ENCODE assay signal across 1 cellular context in genomic region chr3:49786357-49787181, GRCh38.
TF ChIP-seq lines count a peak whose summit lies in the region.

TSS of gene IP6K1 (minus strand) at chr3:49786542. CDS start at chr3:49748040, 38,502 bp downstream.

TF ChIP-seq in GM12878, 131 proteins besides CTCF, POLR2A, EP300 and RAD21 (continued from another document and continues in another):
- TF ChIP-seq, protein P1, sequence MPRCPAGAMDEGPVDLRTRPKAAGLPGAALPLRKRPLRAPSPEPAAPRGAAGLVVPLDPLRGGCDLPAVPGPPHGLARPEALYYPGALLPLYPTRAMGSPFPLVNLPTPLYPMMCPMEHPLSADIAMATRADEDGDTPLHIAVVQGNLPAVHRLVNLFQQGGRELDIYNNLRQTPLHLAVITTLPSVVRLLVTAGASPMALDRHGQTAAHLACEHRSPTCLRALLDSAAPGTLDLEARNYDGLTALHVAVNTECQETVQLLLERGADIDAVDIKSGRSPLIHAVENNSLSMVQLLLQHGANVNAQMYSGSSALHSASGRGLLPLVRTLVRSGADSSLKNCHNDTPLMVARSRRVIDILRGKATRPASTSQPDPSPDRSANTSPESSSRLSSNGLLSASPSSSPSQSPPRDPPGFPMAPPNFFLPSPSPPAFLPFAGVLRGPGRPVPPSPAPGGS (IDR thresholded peaks at IDR 0.05; ENCODE audit: borderline replicate concordance, insufficient read depth, low read depth, low read length, poor library complexity, severe bottlenecking), result no peak
- no peak for TF ChIP-seq IRF4 (IDR thresholded peaks at IDR 0.05; ENCODE audit: low read depth, low read length)
- TF ChIP-seq LARP7 (IDR thresholded peaks at IDR 0.05), result peak; percentile 38
- TF ChIP-seq ZBTB11 (CRISPR knock-in tag; IDR thresholded peaks at IDR 0.05), result no peak
- peak; percentile 64 for TF ChIP-seq MEF2B (IDR thresholded peaks at IDR 0.05; ENCODE audit: partially characterized antibody, poor library complexity, severe bottlenecking)
- TF ChIP-seq FOS (IDR thresholded peaks at IDR 0.05; ENCODE audit: borderline replicate concordance, extremely low read depth, insufficient read length), result peak; percentile 77
- TF ChIP-seq, protein P2, sequence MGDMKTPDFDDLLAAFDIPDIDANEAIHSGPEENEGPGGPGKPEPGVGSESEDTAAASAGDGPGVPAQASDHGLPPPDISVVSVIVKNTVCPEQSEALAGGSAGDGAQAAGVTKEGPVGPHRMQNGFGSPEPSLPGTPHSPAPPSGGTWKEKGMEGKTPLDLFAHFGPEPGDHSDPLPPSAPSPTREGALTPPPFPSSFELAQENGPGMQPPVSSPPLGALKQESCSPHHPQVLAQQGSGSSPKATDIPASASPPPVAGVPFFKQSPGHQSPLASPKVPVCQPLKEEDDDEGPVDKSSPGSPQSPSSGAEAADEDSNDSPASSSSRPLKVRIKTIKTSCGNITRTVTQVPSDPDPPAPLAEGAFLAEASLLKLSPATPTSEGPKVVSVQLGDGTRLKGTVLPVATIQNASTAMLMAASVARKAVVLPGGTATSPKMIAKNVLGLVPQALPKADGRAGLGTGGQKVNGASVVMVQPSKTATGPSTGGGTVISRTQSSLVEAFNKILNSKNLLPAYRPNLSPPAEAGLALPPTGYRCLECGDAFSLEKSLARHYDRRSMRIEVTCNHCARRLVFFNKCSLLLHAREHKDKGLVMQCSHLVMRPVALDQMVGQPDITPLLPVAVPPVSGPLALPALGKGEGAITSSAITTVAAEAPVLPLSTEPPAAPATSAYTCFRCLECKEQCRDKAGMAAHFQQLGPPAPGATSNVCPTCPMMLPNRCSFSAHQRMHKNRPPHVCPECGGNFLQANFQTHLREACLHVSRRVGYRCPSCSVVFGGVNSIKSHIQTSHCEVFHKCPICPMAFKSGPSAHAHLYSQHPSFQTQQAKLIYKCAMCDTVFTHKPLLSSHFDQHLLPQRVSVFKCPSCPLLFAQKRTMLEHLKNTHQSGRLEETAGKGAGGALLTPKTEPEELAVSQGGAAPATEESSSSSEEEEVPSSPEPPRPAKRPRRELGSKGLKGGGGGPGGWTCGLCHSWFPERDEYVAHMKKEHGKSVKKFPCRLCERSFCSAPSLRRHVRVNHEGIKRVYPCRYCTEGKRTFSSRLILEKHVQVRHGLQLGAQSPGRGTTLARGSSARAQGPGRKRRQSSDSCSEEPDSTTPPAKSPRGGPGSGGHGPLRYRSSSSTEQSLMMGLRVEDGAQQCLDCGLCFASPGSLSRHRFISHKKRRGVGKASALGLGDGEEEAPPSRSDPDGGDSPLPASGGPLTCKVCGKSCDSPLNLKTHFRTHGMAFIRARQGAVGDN (IDR thresholded peaks at IDR 0.05), result peak; percentile 98
- TF ChIP-seq ATF7 (IDR thresholded peaks at IDR 0.05; ENCODE audit: low read depth), result peak; percentile 86
- no peak for TF ChIP-seq BCL11A (IDR thresholded peaks at IDR 0.05; ENCODE audit: low read depth, low read length)
- TF ChIP-seq, protein P3, sequence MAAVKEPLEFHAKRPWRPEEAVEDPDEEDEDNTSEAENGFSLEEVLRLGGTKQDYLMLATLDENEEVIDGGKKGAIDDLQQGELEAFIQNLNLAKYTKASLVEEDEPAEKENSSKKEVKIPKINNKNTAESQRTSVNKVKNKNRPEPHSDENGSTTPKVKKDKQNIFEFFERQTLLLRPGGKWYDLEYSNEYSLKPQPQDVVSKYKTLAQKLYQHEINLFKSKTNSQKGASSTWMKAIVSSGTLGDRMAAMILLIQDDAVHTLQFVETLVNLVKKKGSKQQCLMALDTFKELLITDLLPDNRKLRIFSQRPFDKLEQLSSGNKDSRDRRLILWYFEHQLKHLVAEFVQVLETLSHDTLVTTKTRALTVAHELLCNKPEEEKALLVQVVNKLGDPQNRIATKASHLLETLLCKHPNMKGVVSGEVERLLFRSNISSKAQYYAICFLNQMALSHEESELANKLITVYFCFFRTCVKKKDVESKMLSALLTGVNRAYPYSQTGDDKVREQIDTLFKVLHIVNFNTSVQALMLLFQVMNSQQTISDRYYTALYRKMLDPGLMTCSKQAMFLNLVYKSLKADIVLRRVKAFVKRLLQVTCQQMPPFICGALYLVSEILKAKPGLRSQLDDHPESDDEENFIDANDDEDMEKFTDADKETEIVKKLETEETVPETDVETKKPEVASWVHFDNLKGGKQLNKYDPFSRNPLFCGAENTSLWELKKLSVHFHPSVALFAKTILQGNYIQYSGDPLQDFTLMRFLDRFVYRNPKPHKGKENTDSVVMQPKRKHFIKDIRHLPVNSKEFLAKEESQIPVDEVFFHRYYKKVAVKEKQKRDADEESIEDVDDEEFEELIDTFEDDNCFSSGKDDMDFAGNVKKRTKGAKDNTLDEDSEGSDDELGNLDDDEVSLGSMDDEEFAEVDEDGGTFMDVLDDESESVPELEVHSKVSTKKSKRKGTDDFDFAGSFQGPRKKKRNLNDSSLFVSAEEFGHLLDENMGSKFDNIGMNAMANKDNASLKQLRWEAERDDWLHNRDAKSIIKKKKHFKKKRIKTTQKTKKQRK (IDR thresholded peaks at IDR 0.05; ENCODE audit: low read depth, low read length), result peak; percentile 87
- peak; percentile 6 for TF ChIP-seq SIX5 (IDR thresholded peaks at IDR 0.05; ENCODE audit: low read depth, low read length, severe bottlenecking)
- peak; percentile 67 for TF ChIP-seq NFYA (IDR thresholded peaks at IDR 0.05; ENCODE audit: borderline replicate concordance, low read depth, low read length)
- TF ChIP-seq SMAD5 (IDR thresholded peaks at IDR 0.05; ENCODE audit: low read depth), result peak; percentile 73; the same call in 1 of the 2 replicates
- TF ChIP-seq HDAC6 (IDR thresholded peaks at IDR 0.05; ENCODE audit: unreplicated experiment), result no peak
- no peak for TF ChIP-seq SRF (IDR thresholded peaks at IDR 0.05; ENCODE audit: low read depth in 2 of 2, low read length in 2 of 2)
- no peak for TF ChIP-seq JUNB (IDR thresholded peaks at IDR 0.05)
- no peak for TF ChIP-seq SUPT20H (IDR thresholded peaks at IDR 0.05; ENCODE audit: borderline replicate concordance, control insufficient read depth, low read depth, low read length)
- TF ChIP-seq MTA2 (IDR thresholded peaks at IDR 0.05; ENCODE audit: low read depth), result no peak
- no peak for TF ChIP-seq MEF2A (IDR thresholded peaks at IDR 0.05; ENCODE audit: insufficient read depth, low read depth, low read length)
- peak; percentile 88 for TF ChIP-seq CREM (IDR thresholded peaks at IDR 0.05; ENCODE audit: low read depth)
- TF ChIP-seq TCF7 (IDR thresholded peaks at IDR 0.05; ENCODE audit: borderline replicate concordance), result no peak
- TF ChIP-seq GATAD2B (conservative IDR thresholded peaks at IDR 0.05; ENCODE audit: low read depth), result peak; percentile 43
- no peak for TF ChIP-seq CEBPB (IDR thresholded peaks at IDR 0.05; ENCODE audit: borderline replicate concordance in 1 of 2, low read depth in 2 of 2, low read length in 2 of 2)
- TF ChIP-seq SMAD1 (IDR thresholded peaks at IDR 0.05; ENCODE audit: low read depth, partially characterized antibody), result peak; percentile 61
- no peak for TF ChIP-seq ASH2L (IDR thresholded peaks at IDR 0.05; ENCODE audit: borderline replicate concordance, low read depth)
- peak; percentile 19; the same call in 1 of the 2 replicates for TF ChIP-seq SPI1 (IDR thresholded peaks at IDR 0.05; ENCODE audit: borderline replicate concordance, insufficient read depth, low read depth, low read length)
- TF ChIP-seq BRCA1 (IDR thresholded peaks at IDR 0.05; ENCODE audit: low read depth, low read length), result no peak
- peak; percentile 33; the same call in 1 of the 2 replicates for TF ChIP-seq PML (IDR thresholded peaks at IDR 0.05; ENCODE audit: low read length)
- no peak for TF ChIP-seq TBL1XR1 (IDR thresholded peaks at IDR 0.05; ENCODE audit: low read depth, low read length)
- TF ChIP-seq USF1 (IDR thresholded peaks at IDR 0.05; ENCODE audit: borderline replicate concordance, extremely low read length, insufficient read depth, low read depth, low read length), result peak; percentile 99
- no peak for TF ChIP-seq PAX8 (IDR thresholded peaks at IDR 0.05)
- TF ChIP-seq E4F1 (IDR thresholded peaks at IDR 0.05; ENCODE audit: borderline replicate concordance, partially characterized antibody), result no peak
- no peak for TF ChIP-seq NR2C1 (IDR thresholded peaks at IDR 0.05)
- TF ChIP-seq ZSCAN29 (IDR thresholded peaks at IDR 0.05), result no peak
- TF ChIP-seq ZNF274 (IDR thresholded peaks at IDR 0.05; ENCODE audit: insufficient read depth, insufficient read length), result no peak
- TF ChIP-seq ESRRA (IDR thresholded peaks at IDR 0.05; ENCODE audit: low read length), result 0 out of 2 replicates have a peak, but pooled peaks have one; percentile 37
- TF ChIP-seq RB1 (IDR thresholded peaks at IDR 0.05; ENCODE audit: borderline replicate concordance), result peak; percentile 18; the same call in 1 of the 2 replicates
- no peak for TF ChIP-seq MTA3 (IDR thresholded peaks at IDR 0.05; ENCODE audit: borderline replicate concordance, low read length)
- peak; percentile 59 for TF ChIP-seq FOXK2 (IDR thresholded peaks at IDR 0.05)
- 0 out of 2 replicates have a peak, but pooled peaks have one; percentile 18 for TF ChIP-seq IKZF1 (conservative IDR thresholded peaks at IDR 0.05)
- peak; percentile 83; the same call in 1 of the 2 replicates for TF ChIP-seq HDGF (IDR thresholded peaks at IDR 0.05)
- TF ChIP-seq NBN (IDR thresholded peaks at IDR 0.05), result peak; percentile 79
- TF ChIP-seq IRF5 (IDR thresholded peaks at IDR 0.05; ENCODE audit: borderline replicate concordance), result no peak
- TF ChIP-seq SIN3A (IDR thresholded peaks at IDR 0.05; ENCODE audit: low read depth, low read length), result peak; percentile 91; the same call in 1 of the 2 replicates
- TF ChIP-seq, protein P4, sequence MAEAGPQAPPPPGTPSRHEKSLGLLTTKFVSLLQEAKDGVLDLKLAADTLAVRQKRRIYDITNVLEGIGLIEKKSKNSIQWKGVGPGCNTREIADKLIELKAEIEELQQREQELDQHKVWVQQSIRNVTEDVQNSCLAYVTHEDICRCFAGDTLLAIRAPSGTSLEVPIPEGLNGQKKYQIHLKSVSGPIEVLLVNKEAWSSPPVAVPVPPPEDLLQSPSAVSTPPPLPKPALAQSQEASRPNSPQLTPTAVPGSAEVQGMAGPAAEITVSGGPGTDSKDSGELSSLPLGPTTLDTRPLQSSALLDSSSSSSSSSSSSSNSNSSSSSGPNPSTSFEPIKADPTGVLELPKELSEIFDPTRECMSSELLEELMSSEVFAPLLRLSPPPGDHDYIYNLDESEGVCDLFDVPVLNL (IDR thresholded peaks at IDR 0.05; ENCODE audit: low read depth, low read length), result no peak
- TF ChIP-seq YBX1 (IDR thresholded peaks at IDR 0.05), result no peak
- TF ChIP-seq KLF5 (IDR thresholded peaks at IDR 0.05; ENCODE audit: partially characterized antibody), result peak; percentile 24
